12 cellular contexts compared by ENCODE assay signal in the genomic region with DNA sequence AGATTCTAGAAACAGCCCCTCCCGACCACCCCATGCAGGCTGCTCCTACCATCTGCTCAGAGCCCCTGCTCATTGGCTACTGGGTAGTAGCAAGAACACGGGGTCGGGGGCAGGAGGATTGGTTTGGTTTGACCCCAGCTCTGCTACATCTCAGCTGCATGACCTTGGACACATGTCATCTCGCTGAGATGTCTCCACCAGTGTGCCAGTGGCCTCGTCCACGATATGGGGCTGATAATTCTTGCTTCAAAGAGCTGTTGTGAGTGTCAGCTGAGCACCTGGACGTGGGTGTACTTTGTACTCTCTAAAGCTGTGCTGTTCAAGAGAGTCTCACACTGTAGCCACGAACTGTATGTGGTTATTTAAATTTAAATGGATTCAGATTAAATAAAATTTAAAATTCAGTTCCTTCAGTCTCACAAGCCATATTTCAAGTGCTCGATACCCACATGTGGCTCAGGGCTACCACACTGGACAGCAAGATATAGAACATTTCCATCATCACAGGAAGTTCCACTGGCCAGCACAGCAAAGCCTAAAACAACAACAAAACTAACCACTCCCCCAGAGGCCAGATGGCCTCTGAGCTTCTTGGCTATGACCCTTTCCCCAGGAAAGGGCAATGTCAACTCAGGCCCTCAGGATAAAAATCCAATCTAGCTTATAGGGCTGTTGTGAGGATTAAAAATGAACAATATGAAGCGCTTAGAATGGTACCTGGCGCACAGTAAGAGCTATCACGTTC. TPM values are rescaled to one million over a fixed set of nuclear protein-coding genes. Genes with fewer than 3 reads are reported as not detected.
DNase-seq lines count a peak whose midpoint lies in the region; ATAC-seq, FAIRE-seq and TF ChIP-seq lines count a peak whose summit lies in the region.
"Had no signal": no experiment of that assay in that cellular context is flagged by ENCODE, and none has a peak within 500 bp of the region (broad histone marks: within the 10 kb centered on the region; RNA-seq: fewer than 3 reads in every experiment).

No MANE protein-coding gene starts in this region.

- peak; percentile 23 for DNase-seq in MG63
- DNase-seq in endothelial cell of umbilical vein (ENCODE audit: low read depth, low spot score): peak; percentile 65
- peak in 1 of 2 donors; percentile 18 for DNase-seq in memory B cell (ENCODE audit: low spot score in 2 of 2)
- DNase-seq in tibial nerve (ENCODE audit: low spot score in 2 of 2): no peak
- DNase-seq in natural killer cell treated with Interleukin-12 subunit alpha and Interleukin-12 subunit beta and Interleukin-15 and Interleukin-18, amount 100 ng/mL, for 72 hours (ENCODE audit: low spot score): no peak
- DNase-seq in KG1 (lab: John Stamatoyannopoulos, UW): no peak
- DNase-seq in activated T-cell treated with anti-CD3 and anti-CD28 coated beads for 4 hours: no peak
- DNase-seq: NCI-H1105 treated with DMSO at 0.1 percent for 48 hours had no signal

- no peaks in the 10 kb centered on the region for H3K9me3 Mint-ChIP-seq in memory B cell
- no peaks in the 10 kb centered on the region for H3K9me3 Mint-ChIP-seq in natural killer cell treated with Interleukin-12 subunit alpha and Interleukin-12 subunit beta and Interleukin-15 and Interleukin-18, amount 100 ng/mL, for 72 hours
- H3K9me3 Mint-ChIP-seq: activated T-helper 2 cell treated with anti-CD3 and anti-CD28 coated beads, Interferon-gamma antibody, Interleukin-2, Interleukin-4, amounts not matched to agents 10 μg/mL and 5 μg/mL and 100 μg/mL, durations not matched to agents 14 hours and 24 hours and 36 hours had no signal

- no peak overlapping the region for H2AFZ ChIP-seq in endothelial cell of umbilical vein (ENCODE audit: low read depth, low read length)

- peak in 1 of 2 donors; percentile 10 for TF ChIP-seq EP300 in tibial nerve (IDR thresholded peaks at IDR 0.05)

- peak; percentile 55 for FAIRE-seq in endothelial cell of umbilical vein (lab: Jason Lieb, UNC)
- FAIRE-seq: islet of Langerhans had no signal

- no peaks in the 10 kb centered on the region for H3K36me3 ChIP-seq in MG63
- peaks cover 5 to 6% of the 10 kb centered on the region in 2 experiments for H3K36me3 ChIP-seq in endothelial cell of umbilical vein (ENCODE audit: control insufficient read depth in 2 of 2, extremely low read depth in 1 of 2, insufficient read depth in 2 of 2, low read length in 2 of 2)
- H3K36me3 ChIP-seq in tibial nerve: no peaks in the 10 kb centered on the region
- H3K36me3 ChIP-seq: HAP-1 had no signal

- dilution Hi-C loops in endothelial cell of umbilical vein (cut with MboI; ENCODE audit: extremely low pct_ligation_motif_present, low sequenced_read_pairs): no loop called here

- CTCF ChIA-PET in endothelial cell of umbilical vein (lab: Charles Lee): interaction anchor here (0.7 to 1.0 kb wide), 4 partner anchors 8 to 19 kb away, joined by 3 to 4 read pairs (median 3); no protein-coding TSS in a partner anchor

- no TSS peak for BruUV-seq in endothelial cell of umbilical vein (replicated peaks; lab: Mats Ljungman, UMichigan)

- no peaks in the 10 kb centered on the region for H3K9me1 ChIP-seq in endothelial cell of umbilical vein (replicated peaks; ENCODE audit: control insufficient read depth, extremely low read depth, insufficient read depth, low read length)

- H3K4me2 ChIP-seq in endothelial cell of umbilical vein (ENCODE audit: insufficient read depth, low read length): no peak overlapping the region

- H3K27me3 ChIP-seq in MG63 (no peaks in the 10 kb centered on the region), endothelial cell of umbilical vein (ENCODE audit: control insufficient read depth in 2 of 2, insufficient read depth in 2 of 2, low read length in 2 of 2) (no peaks in the 10 kb centered on the region), tibial nerve (no peaks in the 10 kb centered on the region)

- peaks cover 99% of the 10 kb centered on the region for H3K79me2 ChIP-seq in endothelial cell of umbilical vein (ENCODE audit: control insufficient read depth, insufficient read depth, low read length)

- no peaks in the 10 kb centered on the region for H3K36me3 Mint-ChIP-seq in memory B cell
- H3K36me3 Mint-ChIP-seq in natural killer cell treated with Interleukin-12 subunit alpha and Interleukin-12 subunit beta and Interleukin-15 and Interleukin-18, amount 100 ng/mL, for 72 hours: no peaks in the 10 kb centered on the region

- POLR2A ChIA-PET in endothelial cell of umbilical vein (lab: Charles Lee): no interaction called here

- no peak for TF ChIP-seq CTCF in endothelial cell of umbilical vein (IDR thresholded peaks at IDR 0.05; ENCODE audit: extremely low read depth in 1 of 2, insufficient read depth in 1 of 2, low read depth in 1 of 2, low read length in 2 of 2)
- TF ChIP-seq CTCF in tibial nerve (IDR thresholded peaks at IDR 0.05): no peak

- no peak for TF ChIP-seq POLR2A in endothelial cell of umbilical vein (IDR thresholded peaks at IDR 0.05; ENCODE audit: low read depth, low read length)
- TF ChIP-seq POLR2A in tibial nerve (IDR thresholded peaks at IDR 0.05): no peak

- ATAC-seq in memory B cell (ENCODE audit: low read depth) (peak; percentile 13), HG03378 (IDR thresholded peaks at IDR 0.05; ENCODE audit: unreplicated experiment) (no peak)
- no peak for ATAC-seq in natural killer cell treated with Interleukin-12 subunit alpha and Interleukin-12 subunit beta and Interleukin-15 and Interleukin-18, amount 100 ng/mL, for 72 hours

- H3K27ac ChIP-seq in endothelial cell of umbilical vein (ENCODE audit: insufficient read depth, low read depth, low read length) (no peak overlapping the region), tibial nerve (peak overlapping the region; percentile 5 to 89 (median 70))

- H3K27me3 Mint-ChIP-seq in memory B cell: peaks cover 11% of the 10 kb centered on the region
- H3K27me3 Mint-ChIP-seq in natural killer cell treated with Interleukin-12 subunit alpha and Interleukin-12 subunit beta and Interleukin-15 and Interleukin-18, amount 100 ng/mL, for 72 hours: peaks cover 22 to 26% of the 10 kb centered on the region in 2 donors

- H3K4me1 ChIP-seq in endothelial cell of umbilical vein (ENCODE audit: control insufficient read depth, extremely low read depth, insufficient read depth, low read length) (peaks cover 29% of the 10 kb centered on the region), tibial nerve (peaks cover 3 to 74% (median 50%) of the 10 kb centered on the region in 4 donors)
- H3K4me1 ChIP-seq: HAP-1 had no signal

- H3K4me3 ChIP-seq in MG63 (no peak overlapping the region), endothelial cell of umbilical vein (replicated peaks in 1 of 3; ENCODE audit: insufficient read depth in 1 of 3, low read depth in 1 of 3, low read length in 3 of 3) (no peak overlapping the region), tibial nerve (no peak overlapping the region)
- H3K4me3 ChIP-seq: HAP-1 had no signal

- peaks cover 14% of the 10 kb centered on the region for H3K4me1 Mint-ChIP-seq in memory B cell
- H3K4me1 Mint-ChIP-seq in natural killer cell treated with Interleukin-12 subunit alpha and Interleukin-12 subunit beta and Interleukin-15 and Interleukin-18, amount 100 ng/mL, for 72 hours (ENCODE audit: low read depth in 2 of 2): no peaks in the 10 kb centered on the region

- intact Hi-C loops in endothelial cell of umbilical vein (cut with micrococcal nuclease): no loop called here

- WGBS in tibial nerve, 2 donors: 61 to 64% methylated on average over 12 of the region's 12 CpGs

- no peak overlapping the region for H3K4me3 Mint-ChIP-seq in memory B cell
- H3K4me3 Mint-ChIP-seq in natural killer cell treated with Interleukin-12 subunit alpha and Interleukin-12 subunit beta and Interleukin-15 and Interleukin-18, amount 100 ng/mL, for 72 hours: no peak overlapping the region

- H3K27ac Mint-ChIP-seq in memory B cell: peak overlapping the region; percentile 54
- H3K27ac Mint-ChIP-seq in natural killer cell treated with Interleukin-12 subunit alpha and Interleukin-12 subunit beta and Interleukin-15 and Interleukin-18, amount 100 ng/mL, for 72 hours: no peak overlapping the region
- H3K27ac Mint-ChIP-seq: activated T-helper 2 cell treated with anti-CD3 and anti-CD28 coated beads, Interferon-gamma antibody, Interleukin-2, Interleukin-4, amounts not matched to agents 10 μg/mL and 5 μg/mL and 100 μg/mL, durations not matched to agents 14 hours and 24 hours and 36 hours had no signal

- H3K9me3 ChIP-seq in MG63: no peaks in the 10 kb centered on the region
- H3K9me3 ChIP-seq in endothelial cell of umbilical vein (replicated peaks; ENCODE audit: control insufficient read depth, insufficient read depth, low read length): no peaks in the 10 kb centered on the region
- H3K9me3 ChIP-seq in tibial nerve: no peaks in the 10 kb centered on the region
- H3K9me3 ChIP-seq: HAP-1 had no signal

- H4K20me1 ChIP-seq in endothelial cell of umbilical vein (replicated peaks; ENCODE audit: control insufficient read depth, extremely low read depth, insufficient read depth, low read length): no peaks in the 10 kb centered on the region

- no peak overlapping the region for H3K9ac ChIP-seq in endothelial cell of umbilical vein (replicated peaks; ENCODE audit: extremely low read depth, insufficient read depth, low read length)

TF ChIP-seq in endothelial cell of umbilical vein, 7 proteins besides CTCF, POLR2A, EP300 and RAD21:
- TF ChIP-seq POLR2AphosphoS5 (IDR thresholded peaks at IDR 0.05; ENCODE audit: insufficient read depth, low read depth, low read length) (peak; percentile 18), EZH2 (IDR thresholded peaks at IDR 0.05; ENCODE audit: borderline replicate concordance, low read depth, low read length, severe bottlenecking) (no peak)

RNA-seq across cellular contexts. Expression of a gene that starts 18.6 kb away (rescaled TPM):
- 4.4 and 4.5 TPM in 2 replicates for total RNA-seq in MG63 (2014; rRNA removed; shearing (Covaris generic); ENCODE audit: low replicate concordance)
- total RNA-seq in endothelial cell of umbilical vein (264 and 268 TPM in 2 replicates), tibial nerve (100 to 1,000 TPM in 2 of 4 donors, 10 to 100 TPM in 2; 67.1 to 276 (median 134) TPM)
- 208 and 209 TPM in 2 replicates for polyA plus RNA-seq in endothelial cell of umbilical vein
- polyA plus RNA-seq in endothelial cell of umbilical vein (2011; cell fraction: cytosol; rRNA removed): 182 and 200 TPM in 2 replicates
- polyA plus RNA-seq in endothelial cell of umbilical vein (2011; cell fraction: nucleus; rRNA removed): 302 and 337 TPM in 2 replicates
- polyA plus RNA-seq in endothelial cell of umbilical vein (2012): 319 and 426 TPM in 2 replicates
- 357 and 369 TPM in 2 replicates for polyA minus RNA-seq in endothelial cell of umbilical vein
- not detected for polyA minus RNA-seq in endothelial cell of umbilical vein (2011; cell fraction: cytosol; rRNA and poly(A)+ RNA removed)
- polyA minus RNA-seq in endothelial cell of umbilical vein (2011; cell fraction: nucleus; rRNA and poly(A)+ RNA removed): 150 and 213 TPM in 2 replicates
- total RNA-seq in natural killer cell treated with Interleukin-12 subunit alpha and Interleukin-12 subunit beta and Interleukin-15 and Interleukin-18, amount 100 ng/mL, for 72 hours: under 1 TPM; 0.55 to 0.73 TPM

Comparison
In these comparisons a context has a peak if more than half of its experiments do, and no peak if none do; other contexts are left out.
1. DNase-seq: peak in MG63 (single experiment) and endothelial cell of umbilical vein (single experiment); none in tibial nerve (0 of 2), natural killer cell treated with Interleukin-12 subunit alpha and Interleukin-12 subunit beta and Interleukin-15 and Interleukin-18, amount 100 ng/mL, for 72 hours (single experiment), KG1 (single experiment) and activated T-cell treated with anti-CD3 and anti-CD28 coated beads for 4 hours (single experiment).
2. RNA of a gene that starts 18.6 kb away (total RNA-seq): 264 to 268 TPM in endothelial cell of umbilical vein and 67.1 to 276 TPM in tibial nerve; 4.4 to 4.5 TPM in MG63 and 0.55 to 0.73 TPM in natural killer cell treated with Interleukin-12 subunit alpha and Interleukin-12 subunit beta and Interleukin-15 and Interleukin-18, amount 100 ng/mL, for 72 hours; every median in the first group is over 10 times any median in the second.